ENCODE assay signal across 8 cellular contexts in genomic region chr7:105677803-105678583, GRCh38.
DNase-seq lines count a peak whose midpoint lies in the region; ATAC-seq, FAIRE-seq and TF ChIP-seq lines count a peak whose summit lies in the region.

No MANE protein-coding gene starts in this region.

- H3K4me1 ChIP-seq in gastrocnemius medialis: peaks cover 53 to 70% of the 10 kb centered on the region in 2 donors
- peaks cover 11% of the 10 kb centered on the region for H3K4me1 ChIP-seq in foreskin keratinocyte

- H3K27me3 ChIP-seq in gastrocnemius medialis (no peaks in the 10 kb centered on the region), foreskin keratinocyte (no peaks in the 10 kb centered on the region)

- no peak for FAIRE-seq in H54 (lab: Jason Lieb, UNC)

- no peak for TF ChIP-seq POLR2A in gastrocnemius medialis (IDR thresholded peaks at IDR 0.05)
- TF ChIP-seq POLR2A in H54 (IDR thresholded peaks at IDR 0.05; ENCODE audit: low read depth, low read length): no peak

- H3K9me3 ChIP-seq in T-helper 17 cell (ENCODE audit: control insufficient read depth, low read length, poor library complexity, severe bottlenecking) (no peaks in the 10 kb centered on the region), gastrocnemius medialis (no peaks in the 10 kb centered on the region)

- H3K36me3 ChIP-seq in gastrocnemius medialis: no peaks in the 10 kb centered on the region

- in situ Hi-C loops in gastrocnemius medialis (cut with MboI; ENCODE audit: low sequenced_read_pairs in 4 of 4): no loop called here

- peaks cover 0 to 3% (median 0%) of the 10 kb centered on the region in 5 experiments for H3K9me3 Mint-ChIP-seq in brain

- peak overlapping the region; percentile 98 for H3K27ac Mint-ChIP-seq in T-helper 17 cell
- peak overlapping the region in 3 of 5 experiments; percentile 11 to 71 (median 23) for H3K27ac Mint-ChIP-seq in brain

- no peaks in the 10 kb centered on the region for H3K27me3 Mint-ChIP-seq in T-helper 17 cell
- H3K27me3 Mint-ChIP-seq in brain: no peaks in the 10 kb centered on the region

- H3K36me3 Mint-ChIP-seq in T-helper 17 cell (ENCODE audit: low read depth) (peaks cover 8% of the 10 kb centered on the region), brain (peaks cover 8% of the 10 kb centered on the region)

- TF ChIP-seq CTCF in brain (conservative IDR thresholded peaks at IDR 0.05) (no peak), gastrocnemius medialis (IDR thresholded peaks at IDR 0.05 in 4 of 5, conservative IDR thresholded peaks at IDR 0.05 in 1 of 5) (no peak), foreskin keratinocyte (conservative IDR thresholded peaks at IDR 0.05) (no peak)

- peak overlapping the region; percentile 95 for H3K4me3 Mint-ChIP-seq in T-helper 17 cell
- H3K4me3 Mint-ChIP-seq in brain: no peak overlapping the region

- H3K27ac ChIP-seq in gastrocnemius medialis (peak overlapping the region; percentile 59 to 83 (median 74)), foreskin keratinocyte (no peak overlapping the region)

- ATAC-seq in GM18858 (IDR thresholded peaks at IDR 0.05; ENCODE audit: unreplicated experiment): peak; percentile 41
- ATAC-seq in HG03060 (IDR thresholded peaks at IDR 0.05; ENCODE audit: low read depth, unreplicated experiment): peak; percentile 63
- peak; percentile 80 for ATAC-seq in T-helper 17 cell
- ATAC-seq in gastrocnemius medialis: no peak
- ATAC-seq in foreskin keratinocyte: no peak

- intact Hi-C loops in gastrocnemius medialis (cut with DNase I; ENCODE audit: low total_unique reads): loop anchor here (5.0 to 10.0 kb wide), 2 partner anchors 153 to 604 kb away; partner anchors contain the start of genes NAMPT and PUS7

- DNase-seq in T-helper 17 cell: peak; percentile 36 to 57 (median 36)
- DNase-seq in gastrocnemius medialis: peak in 1 of 2 donors; percentile 37
- no peak for DNase-seq in NCI-H1930 (lab: John Stamatoyannopoulos, UW)
- DNase-seq in foreskin keratinocyte: no peak
- no peak for DNase-seq in H54 (ENCODE audit: insufficient read length, low spot score)

- peaks cover 57% of the 10 kb centered on the region for H3K4me1 Mint-ChIP-seq in T-helper 17 cell
- peaks cover 31% of the 10 kb centered on the region for H3K4me1 Mint-ChIP-seq in brain

- peak overlapping the region; percentile 39 to 60 (median 50) for H3K4me3 ChIP-seq in gastrocnemius medialis

Comparison
In these comparisons a context has a peak if more than half of its experiments do, and no peak if none do; other contexts are left out.
1. ATAC-seq: peak in GM18858 (single experiment), HG03060 (single experiment) and T-helper 17 cell (single experiment); none in gastrocnemius medialis (0 of 2) and foreskin keratinocyte (single experiment).
2. DNase-seq: peak in T-helper 17 cell (3 of 3); none in NCI-H1930 (0 of 2), foreskin keratinocyte (0 of 2) and H54 (single experiment).